Comparison of ENCODE assay signal across 8 cellular contexts in genomic region chr16:24748242-24748641, GRCh38. TPM values are rescaled to one million over a fixed set of nuclear protein-coding genes. Genes with fewer than 3 reads are reported as not detected.
A peak's percentile ranks its signal among the peaks of the same experiment; 100 is the strongest.
DNase-seq lines count a peak whose midpoint lies in the region; ATAC-seq and TF ChIP-seq lines count a peak whose summit lies in the region.

No MANE protein-coding gene starts in this region.

- TF ChIP-seq CTCF in fibroblast of mammary gland (conservative IDR thresholded peaks at IDR 0.05; ENCODE audit: control insufficient read depth, insufficient read depth, low read depth, low read length) (no peak), H9 (conservative IDR thresholded peaks at IDR 0.05) (no peak)

- H3K4me3 Mint-ChIP-seq in H9 = no peak overlapping the region

- no peaks in the 10 kb centered on the region for H3K23me2 ChIP-seq in H9 (ENCODE audit: insufficient read length, low read depth, low read length, poor library complexity, severe bottlenecking)

- H3K14ac ChIP-seq in H9 (ENCODE audit: insufficient read depth, low read length) = no peak overlapping the region

- no peak overlapping the region for H2BK15ac ChIP-seq in H9 (ENCODE audit: low read depth, low read length)

- H3K23ac ChIP-seq in H9 (ENCODE audit: insufficient read length, low read depth, low read length) = no peak overlapping the region

- no peak overlapping the region for H2BK120ac ChIP-seq in H9 (ENCODE audit: low read depth, low read length, poor library complexity, severe bottlenecking)

- no peak overlapping the region for H3K4ac ChIP-seq in H9 (ENCODE audit: low read depth, low read length)

- H3K27me3 ChIP-seq in H9 (ENCODE audit: insufficient read depth, low read length) = no peaks in the 10 kb centered on the region

- H3K27me3 Mint-ChIP-seq in H9 (ENCODE audit: low read depth) = no peaks in the 10 kb centered on the region

- H3K27ac Mint-ChIP-seq in H9 = peak overlapping the region in 1 of 3 experiments; percentile 46; a peak in 1 of 7 replicates

- no peak overlapping the region for H2BK12ac ChIP-seq in H9 (ENCODE audit: insufficient read length, low read depth, low read length)

- no peak for ATAC-seq in HG03460 (IDR thresholded peaks at IDR 0.05; ENCODE audit: unreplicated experiment)
- no peak for ATAC-seq in HG03159 (IDR thresholded peaks at IDR 0.05; ENCODE audit: unreplicated experiment)
- ATAC-seq in GM18498 (IDR thresholded peaks at IDR 0.05; ENCODE audit: unreplicated experiment) = no peak

- H3T11ph ChIP-seq in H9 (ENCODE audit: low read length) = no peak overlapping the region

- H3K9me3 Mint-ChIP-seq in H9 = no peaks in the 10 kb centered on the region

- no peak overlapping the region for H2AFZ ChIP-seq in H9 (ENCODE audit: low read length)

- no peak overlapping the region for H3K27ac ChIP-seq in H9 (ENCODE audit: insufficient read length, low read depth, low read length)

- no peak overlapping the region for H2BK20ac ChIP-seq in H9 (ENCODE audit: low read depth, low read length, poor library complexity, severe bottlenecking)

- H4K8ac ChIP-seq in H9 (replicated peaks; ENCODE audit: insufficient read length, low read depth, low read length) = no peak overlapping the region

- H3K18ac ChIP-seq in H9 (ENCODE audit: insufficient read length, low read depth, low read length) = no peak overlapping the region

- H3K36me3 Mint-ChIP-seq in H9 (ENCODE audit: insufficient read depth in 1 of 3, low read depth in 3 of 3) = peaks cover 1 to 16% (median 15%) of the 10 kb centered on the region in 3 experiments; a peak in 6 of 7 replicates

- H3K4me3 ChIP-seq in fibroblast of mammary gland (ENCODE audit: control insufficient read depth, low read depth, low read length) = no peak overlapping the region

- H3K4me1 Mint-ChIP-seq in H9 = peaks cover 73 to 74% of the 10 kb centered on the region in 2 experiments

- H4K5ac ChIP-seq in H9 (ENCODE audit: insufficient read length, low read depth, low read length) = no peak overlapping the region

- no CpG with 5 or more reads among the region's 2 CpGs for WGBS in H9 (ENCODE audit: extremely low coverage, insufficient read length, low lambda C conversion rate)

- H3K9me3 ChIP-seq in H9 (ENCODE audit: control insufficient read depth, low read depth, low read length) = no peaks in the 10 kb centered on the region

- peak; percentile 87 for DNase-seq in GM04504 (ENCODE audit: low read depth)
- DNase-seq in OCI-M1 (lab: John Stamatoyannopoulos, UW) = peak; percentile 54
- DNase-seq in fibroblast of mammary gland (ENCODE audit: low read depth) = peak; percentile 97
- peak; percentile 77 for DNase-seq in pulmonary artery endothelial cell (ENCODE audit: low read depth, low spot score)
- DNase-seq in H9 = no peak

- no peak overlapping the region for H3K56ac ChIP-seq in H9 (ENCODE audit: insufficient read length, low read depth, low read length)

- H3K4me1 ChIP-seq in H9 (ENCODE audit: insufficient read depth, low read length) = peaks cover 3% of the 10 kb centered on the region; the same call in 1 of the 2 replicates

- H3K79me2 ChIP-seq in H9 (ENCODE audit: insufficient read depth, low read length) = peaks cover 73% of the 10 kb centered on the region

- no peak overlapping the region for H3K4me2 ChIP-seq in H9 (ENCODE audit: insufficient read depth, insufficient read length, low read length)

- H2AK5ac ChIP-seq in H9 (ENCODE audit: insufficient read length, low read length) = no peak overlapping the region

- no peaks in the 10 kb centered on the region for H4K20me1 ChIP-seq in H9 (ENCODE audit: control insufficient read depth, insufficient read depth, insufficient read length)

- no peak overlapping the region for H3K9ac ChIP-seq in H9 (ENCODE audit: extremely low read depth, insufficient read length, low read length)

- peaks cover 10% of the 10 kb centered on the region for H3K79me1 ChIP-seq in H9 (ENCODE audit: insufficient read depth, low read depth, low read length, poor library complexity, severe bottlenecking)

- H2BK5ac ChIP-seq in H9 (ENCODE audit: insufficient read length, low read length) = no peak overlapping the region

- no peak overlapping the region for H4K91ac ChIP-seq in H9 (ENCODE audit: insufficient read length, low read depth, low read length)

RNA-seq across cellular contexts. Expression of gene TNRC6A, which starts 18.8 kb away (rescaled TPM):
- total RNA-seq in pulmonary artery endothelial cell (24.3 and 49.0 TPM in 2 replicates), H9 (2021) (106 and 114 TPM in 2 replicates)
